Comparison of ENCODE assay signal across 8 cellular contexts in the genomic region with DNA sequence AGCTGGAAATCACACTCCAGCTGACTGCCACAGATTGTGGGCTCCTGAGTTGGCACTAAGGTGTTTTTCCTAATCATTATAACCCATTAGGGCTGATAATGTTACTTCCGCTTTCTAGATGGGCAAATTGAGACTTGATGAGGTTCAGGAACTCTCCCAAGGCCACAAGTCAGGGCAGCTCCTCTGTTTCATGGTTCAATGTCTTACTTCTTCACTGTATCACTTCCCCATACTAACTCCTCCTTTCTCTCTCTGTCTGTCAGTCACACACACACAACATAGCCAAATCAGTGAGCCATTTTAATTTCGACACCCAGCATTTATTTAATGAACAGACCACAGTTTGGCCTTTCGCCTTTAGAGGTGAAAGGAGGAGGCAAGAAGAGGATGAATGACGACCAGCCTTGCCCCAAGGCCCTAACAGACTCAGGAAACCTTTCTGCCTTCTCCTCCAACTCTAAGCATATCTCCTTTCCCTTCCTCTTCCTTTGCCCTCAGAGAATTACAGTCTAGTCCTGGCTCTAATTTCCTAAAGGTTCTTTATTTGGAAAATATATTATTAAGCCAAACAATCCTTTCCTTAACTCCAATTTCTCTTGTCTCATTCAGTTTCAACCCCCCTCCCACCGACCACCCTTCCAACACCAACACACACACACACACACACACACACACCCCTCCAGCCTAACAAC. TPM values are rescaled to one million over a fixed set of nuclear protein-coding genes. Genes with fewer than 3 reads are reported as not detected.
DNase-seq lines count a peak whose midpoint lies in the region; ATAC-seq, FAIRE-seq and TF ChIP-seq lines count a peak whose summit lies in the region.

No MANE protein-coding gene starts in this region.

- H3K4me3 ChIP-seq in right lobe of liver (no peak overlapping the region), HepG2 (replicated peaks in 1 of 3; ENCODE audit: insufficient read depth in 1 of 3, low read depth in 2 of 3, low read length in 3 of 3) (no peak overlapping the region), upper lobe of right lung (no peak overlapping the region)

- peaks cover 0 to 2% (median under 1%) of the 10 kb centered on the region in 4 donors for H3K36me3 ChIP-seq in right lobe of liver
- no peaks in the 10 kb centered on the region for H3K36me3 ChIP-seq in HepG2 (replicated peaks in 1 of 2; ENCODE audit: control insufficient read depth in 1 of 2, insufficient read depth in 2 of 2, low read length in 2 of 2)
- no peaks in the 10 kb centered on the region for H3K36me3 ChIP-seq in upper lobe of right lung

- no peak overlapping the region for H2AFZ ChIP-seq in HepG2 (ENCODE audit: low read length)

- CTCF ChIA-PET in HepG2 (lab: Yijun Ruan, JAX; ENCODE audit: low intra/inter-chr PET ratio, low total read pairs), result no interaction called here
- CTCF ChIA-PET in HEK293T (lab: Yijun Ruan, JAX), result no interaction called here

- FAIRE-seq in HepG2 (lab: Jason Lieb, UNC), result no peak

- H3K9me3 ChIP-seq in right lobe of liver (no peaks in the 10 kb centered on the region), HepG2 (ENCODE audit: low read length) (no peaks in the 10 kb centered on the region), upper lobe of right lung (no peaks in the 10 kb centered on the region)

- peak in 3 of 4 donors; percentile 2 to 7 (median 2) for ATAC-seq in right lobe of liver
- ATAC-seq in HepG2, result no peak
- peak; percentile 99 for ATAC-seq in HG03103 (IDR thresholded peaks at IDR 0.05; ENCODE audit: low read depth, unreplicated experiment)
- ATAC-seq in upper lobe of right lung, result peak; percentile 69

- H3K79me2 ChIP-seq in HepG2 (ENCODE audit: insufficient read depth, low read length), result no peaks in the 10 kb centered on the region

- peaks cover 0 to 25% (median 12%) of the 10 kb centered on the region in 4 donors for H3K4me1 ChIP-seq in right lobe of liver
- no peaks in the 10 kb centered on the region for H3K4me1 ChIP-seq in HepG2 (ENCODE audit: insufficient read depth, low read length)
- H3K4me1 ChIP-seq in upper lobe of right lung, result peaks cover 35% of the 10 kb centered on the region

- WGBS in right lobe of liver (ENCODE audit: insufficient coverage, low coverage, low lambda C conversion rate, missing lambda C conversion rate), result 68% methylated on average over 5 of the region's 5 CpGs
- 83% methylated on average over 5 of the region's 5 CpGs for WGBS in HepG2 (ENCODE audit: low lambda C conversion rate)

- in situ Hi-C loops in HepG2 (cut with HindIII; ENCODE audit: extremely low pct_ligation_motif_present, low pct_unique_long_range_greater_than_20kb), result no loop called here

- H3K4me2 ChIP-seq in HepG2 (ENCODE audit: low read depth, low read length), result no peak overlapping the region

- no peak for TF ChIP-seq RAD21 in HepG2 (CRISPR knock-in tag; IDR thresholded peaks at IDR 0.05)

- TF ChIP-seq CTCF in right lobe of liver (IDR thresholded peaks at IDR 0.05), result no peak
- no peak for TF ChIP-seq CTCF in HepG2 (CRISPR knock-in tag; IDR thresholded peaks at IDR 0.05)
- no peak for TF ChIP-seq CTCF in upper lobe of right lung (IDR thresholded peaks at IDR 0.05)

- intact Hi-C loops in right lobe of liver (cut with DNase I), result no loop called here
- intact Hi-C loops in HepG2 (cut with micrococcal nuclease; ENCODE audit: unreplicated experiment), result no loop called here
- intact Hi-C loops in upper lobe of right lung (cut with DNase I), result no loop called here

- H3K27ac ChIP-seq in right lobe of liver (no peak overlapping the region), HepG2 (ENCODE audit: extremely low read length, insufficient read depth, low read length) (no peak overlapping the region), upper lobe of right lung (no peak overlapping the region)

- TF ChIP-seq EP300 in HepG2 (IDR thresholded peaks at IDR 0.05; ENCODE audit: low read depth in 2 of 2, low read length in 2 of 2) (no peak), HepG2 (CRISPR knock-in tag; IDR thresholded peaks at IDR 0.05; ENCODE audit: borderline replicate concordance) (no peak)

- H3K27me3 ChIP-seq in right lobe of liver (no peaks in the 10 kb centered on the region), HepG2 (ENCODE audit: control insufficient read depth in 1 of 2, insufficient read depth in 2 of 2, low read length in 2 of 2) (no peaks in the 10 kb centered on the region), upper lobe of right lung (no peaks in the 10 kb centered on the region)

- no TSS peak for BruUV-seq in HepG2 (replicated peaks; lab: Mats Ljungman, UMichigan)

- TF ChIP-seq POLR2A in right lobe of liver (IDR thresholded peaks at IDR 0.05) (no peak), HepG2 (IDR thresholded peaks at IDR 0.05; ENCODE audit: insufficient read depth in 1 of 2, low read depth in 2 of 2, low read length in 2 of 2) (no peak)

- no peaks in the 10 kb centered on the region for H4K20me1 ChIP-seq in HepG2 (ENCODE audit: insufficient read depth, low read length)

- no peak overlapping the region for H3K9ac ChIP-seq in HepG2 (ENCODE audit: insufficient read depth, low read depth, low read length)

- POLR2A ChIA-PET in HepG2 (lab: Yijun Ruan, JAX) (no interaction called here), HEK293T (lab: Yijun Ruan, JAX) (no interaction called here)

- no peak for DNase-seq in right lobe of liver
- DNase-seq in HepG2 (ENCODE audit: low spot score), result no peak
- DNase-seq in SIG-M5 treated with dmso at 0.1 percent for 504 hours (lab: John Stamatoyannopoulos, UW; ENCODE audit: unreplicated experiment), result peak; percentile 94
- DNase-seq in upper lobe of right lung, result no peak
- no peak for DNase-seq in HK-2 (ENCODE audit: unreplicated experiment)
- DNase-seq in NCI-H748 treated with DMSO at 0.1 percent for 48 hours (lab: John Stamatoyannopoulos, UW), result no peak
- no peak for DNase-seq in HEK293T (ENCODE audit: extremely low spot score)

TF ChIP-seq in HepG2, 621 proteins besides CTCF, POLR2A, EP300 and RAD21:
- TF ChIP-seq RXRA (CRISPR knock-in tag; IDR thresholded peaks at IDR 0.05) (no peak), HOXD1 (CRISPR knock-in tag; IDR thresholded peaks at IDR 0.05) (no peak), KLF16 (CRISPR knock-in tag; IDR thresholded peaks at IDR 0.05) (no peak), ZNF235 (CRISPR knock-in tag; IDR thresholded peaks at IDR 0.05; ENCODE audit: borderline replicate concordance) (no peak), KDM3A (CRISPR knock-in tag; IDR thresholded peaks at IDR 0.05; ENCODE audit: low read depth) (no peak), IKZF1 (IDR thresholded peaks at IDR 0.05) (no peak), EHMT2 (IDR thresholded peaks at IDR 0.05; ENCODE audit: borderline replicate concordance, low read depth, low read length) (no peak)

TF ChIP-seq in HEK293T, 16 proteins besides CTCF, POLR2A, EP300 and RAD21:
- no peak for TF ChIP-seq LEF1 (IDR thresholded peaks at IDR 0.05; ENCODE audit: borderline replicate concordance)
- no peak for TF ChIP-seq ARNT (IDR thresholded peaks at IDR 0.05)
- no peak for TF ChIP-seq FOXA1 (IDR thresholded peaks at IDR 0.05)
- no peak for TF ChIP-seq SUZ12 (IDR thresholded peaks at IDR 0.05)
TF ChIP-seq in HEK293T: peak in this region for 0.

RNA-seq across cellular contexts. Expression of a gene that starts 18.0 kb away (rescaled TPM):
- total RNA-seq in right lobe of liver (1 to 10 TPM in 5 of 6 experiments, under 1 TPM in 1; 0.99 to 2.5 (median 2.1) TPM), HepG2 (2016; rRNA removed; fragmentation: Illumina TruSeq; extraction: Trizol) (0.11 and 0.44 TPM in 2 replicates), upper lobe of right lung (6.0 TPM)
- total RNA-seq in HepG2 (2016; cell fraction: cytosol; rRNA removed; fragmentation: Illumina TruSeq; extraction: Trizol; ENCODE audit: low read depth), result 0.09 and 0.10 TPM in 2 replicates
- 0.25 and 0.39 TPM in 2 replicates for total RNA-seq in HepG2 (2016; cell fraction: insoluble cytoplasmic fraction; rRNA removed; fragmentation: Illumina TruSeq; extraction: Trizol)
- 0.09 and 0.21 TPM in 2 replicates for total RNA-seq in HepG2 (2016; cell fraction: membrane; rRNA removed; fragmentation: Illumina TruSeq; extraction: Trizol)
- 0.75 and 0.87 TPM in 2 replicates for total RNA-seq in HepG2 (2016; cell fraction: nucleus; rRNA removed; fragmentation: Illumina TruSeq; extraction: Trizol)
- polyA plus RNA-seq in HepG2 (2011; rRNA removed), result 1.0 and 1.8 TPM in 2 replicates
- polyA plus RNA-seq in HepG2 (2011; cell fraction: cytosol; rRNA removed), result 0.48 and 0.60 TPM in 2 replicates
- polyA plus RNA-seq in HepG2 (2011; cell fraction: nucleus; rRNA removed), result 5.5 and 7.6 TPM in 2 replicates
- polyA plus RNA-seq in HepG2 (2012), result 0.59 and 0.96 TPM in 2 replicates
- polyA plus RNA-seq in HepG2 (2016; cell fraction: cytosol; fragmentation: Illumina TruSeq; extraction: Trizol; ENCODE audit: low read depth), result 0.07 and 0.10 TPM in 2 replicates
- polyA plus RNA-seq in HepG2 (2016; cell fraction: insoluble cytoplasmic fraction; fragmentation: Illumina TruSeq; extraction: Trizol; ENCODE audit: low read depth), result 0.19 and 0.26 TPM in 2 replicates
- polyA plus RNA-seq in HepG2 (2016; cell fraction: membrane; fragmentation: Illumina TruSeq; extraction: Trizol; ENCODE audit: low read depth), result 0.09 and 0.19 TPM in 2 replicates
- polyA plus RNA-seq in HepG2 (2016; cell fraction: nucleus; fragmentation: Illumina TruSeq; extraction: Trizol; ENCODE audit: insufficient read depth, low read depth), result 2.2 TPM in 2 replicates
- 0.91 and 1.4 TPM in 2 replicates for polyA minus RNA-seq in HepG2 (2011; rRNA and poly(A)+ RNA removed; ENCODE audit: low replicate concordance)
- 0.09 and 0.20 TPM in 2 replicates for polyA minus RNA-seq in HepG2 (2011; cell fraction: cytosol; rRNA and poly(A)+ RNA removed)
- polyA minus RNA-seq in HepG2 (2011; cell fraction: nucleus; rRNA and poly(A)+ RNA removed), result 3.5 and 3.7 TPM in 2 replicates
